ENCODE assay signal across 35 cellular contexts in the genomic region with DNA sequence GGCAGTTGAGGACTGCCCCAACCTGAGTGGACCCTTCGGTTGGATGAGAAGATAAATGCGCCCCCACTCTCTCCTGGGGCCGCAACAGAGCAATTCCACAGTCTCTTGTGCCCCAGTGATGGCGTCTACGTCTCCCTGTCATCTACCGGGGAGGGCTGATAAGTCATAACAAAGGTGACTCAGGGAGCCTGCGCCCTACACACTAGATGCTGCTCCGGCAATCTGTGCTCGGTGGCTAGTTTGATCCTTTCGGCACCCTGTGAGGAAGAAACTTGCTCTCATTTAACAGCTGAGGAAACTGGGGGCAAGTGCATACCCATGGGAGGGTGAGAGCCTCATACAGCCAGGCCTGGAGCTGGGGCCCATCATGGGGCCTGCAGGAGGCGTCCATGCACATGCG. TPM values are rescaled to one million over a fixed set of nuclear protein-coding genes. Genes with fewer than 3 reads are reported as not detected.
"Had no signal": no experiment of that assay in that cellular context is flagged by ENCODE, and none has a peak within 500 bp of the region (broad histone marks: within the 10 kb centered on the region; RNA-seq: fewer than 3 reads in every experiment).

No MANE protein-coding gene starts in this region.

- H3K9me3 ChIP-seq: MG63 had no signal

- H3K27ac Mint-ChIP-seq: activated CD4-positive, alpha-beta T cell treated with anti-CD3 and anti-CD28 coated beads, Interleukin-2, amount 10 ng/mL, durations not matched to agents 24 days and 14 days; activated CD8-positive, alpha-beta T cell treated with anti-CD3 and anti-CD28 coated beads for 36 hours; activated naive CD8-positive, alpha-beta T cell treated with anti-CD3 and anti-CD28 coated beads for 36 hours; activated T-cell treated with anti-CD3 and anti-CD28 coated beads, Interleukin-2, amount 50 U/mL, for 72 hours; activated T-helper 17 cell treated with anti-CD3 and anti-CD28 coated beads, Interleukin-2, amount 50 U/mL, for 72 hours had no signal

- H3K27ac ChIP-seq: brain microvascular endothelial cell had no signal

- H3K4me3 Mint-ChIP-seq: activated CD4-positive, alpha-beta T cell treated with anti-CD3 and anti-CD28 coated beads, Interleukin-2, amount 10 ng/mL, durations not matched to agents 24 days and 14 days; activated CD8-positive, alpha-beta T cell treated with anti-CD3 and anti-CD28 coated beads for 36 hours; activated naive CD8-positive, alpha-beta T cell treated with anti-CD3 and anti-CD28 coated beads for 36 hours; activated T-cell treated with anti-CD3 and anti-CD28 coated beads, Interleukin-2, amount 50 U/mL, for 72 hours; activated T-helper 17 cell treated with anti-CD3 and anti-CD28 coated beads, Interleukin-2, amount 50 U/mL, for 72 hours had no signal

- H3K27me3 ChIP-seq: brain microvascular endothelial cell, MG63 had no signal

- H3K36me3 Mint-ChIP-seq: activated naive CD8-positive, alpha-beta T cell treated with anti-CD3 and anti-CD28 coated beads for 36 hours had no signal

- H3K4me3 ChIP-seq: MG63 had no signal

- DNase-seq: activated CD4-positive, alpha-beta T cell treated with anti-CD3 and anti-CD28 coated beads, Interleukin-2, amount 10 ng/mL, durations not matched to agents 24 days and 14 days; activated CD4-positive, alpha-beta T cell treated with anti-CD3 and anti-CD28 coated beads, Interleukin-2, amount 50 U/mL, for 4 hours; activated CD8-positive, alpha-beta T cell treated with anti-CD3 and anti-CD28 coated beads for 36 hours; activated effector memory CD4-positive, alpha-beta T cell treated with anti-CD3 and anti-CD28 coated beads, Interleukin-2, amount 50 U/mL, for 16 hours; activated naive CD4-positive, alpha-beta T cell; activated naive CD4-positive, alpha-beta T cell treated with anti-CD3 and anti-CD28 coated beads, Interleukin-2, amount 50 U/mL, for 16 hours; activated naive CD8-positive, alpha-beta T cell treated with anti-CD3 and anti-CD28 coated beads for 36 hours; activated T-cell treated with anti-CD3 and anti-CD28 coated beads, Interleukin-2, amount 50 U/mL, for 1 hour; activated T-cell treated with anti-CD3 and anti-CD28 coated beads, Interleukin-2, amount 50 U/mL, for 72 hours; amniotic stem cell; aorta; brain microvascular endothelial cell; central memory CD4-positive, alpha-beta T cell; Kasumi-1; MG63; NCI-H1048; NCI-H1105 treated with DMSO at 0.1 percent for 48 hours; NCI-H1436; NCI-H1694 treated with DMSO at 0.1 percent for 48 hours; NCI-H2029; NCI-H345; NCI-H524 treated with DMSO at 0.1 percent for 48 hours; RPMI8226; SIG-M5; SW 1271; T-helper 1 cell; T-helper 2 cell; T1000 had no signal

- H3K27me3 Mint-ChIP-seq: activated CD4-positive, alpha-beta T cell treated with anti-CD3 and anti-CD28 coated beads, Interleukin-2, amount 10 ng/mL, durations not matched to agents 24 days and 14 days; activated CD8-positive, alpha-beta T cell treated with anti-CD3 and anti-CD28 coated beads for 36 hours; activated naive CD8-positive, alpha-beta T cell treated with anti-CD3 and anti-CD28 coated beads for 36 hours; activated T-helper 17 cell treated with anti-CD3 and anti-CD28 coated beads, Interleukin-2, amount 50 U/mL, for 72 hours had no signal

- H3K36me3 ChIP-seq: brain microvascular endothelial cell, MG63 had no signal

- ATAC-seq: activated CD8-positive, alpha-beta T cell treated with anti-CD3 and anti-CD28 coated beads for 36 hours; activated T-cell treated with anti-CD3 and anti-CD28 coated beads, Interleukin-2, amount 50 U/mL, for 72 hours; activated T-helper 17 cell treated with anti-CD3 and anti-CD28 coated beads, Interleukin-2, amount 50 U/mL, for 72 hours; Panc1; Right ventricle myocardium inferior; SK-N-SH treated with all-trans-retinoic acid at 6 μM for 48 hours had no signal

- H3K9me3 Mint-ChIP-seq: activated CD4-positive, alpha-beta T cell treated with anti-CD3 and anti-CD28 coated beads, Interleukin-2, amount 10 ng/mL, durations not matched to agents 24 days and 14 days; activated CD8-positive, alpha-beta T cell treated with anti-CD3 and anti-CD28 coated beads for 36 hours; activated naive CD8-positive, alpha-beta T cell treated with anti-CD3 and anti-CD28 coated beads for 36 hours; activated T-cell treated with anti-CD3 and anti-CD28 coated beads, Interleukin-2, amount 50 U/mL, for 72 hours; activated T-helper 17 cell treated with anti-CD3 and anti-CD28 coated beads, Interleukin-2, amount 50 U/mL, for 72 hours had no signal

RNA-seq across cellular contexts. Expression of gene GNAT1, which starts 50.4 kb away (rescaled TPM):
- total RNA-seq: activated CD4-positive, alpha-beta T cell treated with anti-CD3 and anti-CD28 coated beads, Interleukin-2, amount 10 ng/mL, durations not matched to agents 24 days and 14 days; activated CD8-positive, alpha-beta memory T cell treated with anti-CD3 and anti-CD28 coated beads for 36 hours; activated T-cell treated with anti-CD3 and anti-CD28 coated beads, Interleukin-2, amount 50 U/mL, for 72 hours; activated T-helper 17 cell treated with anti-CD3 and anti-CD28 coated beads, Interleukin-2, amount 50 U/mL, for 72 hours; aorta; NCI-H460; Right ventricle myocardium inferior; SK-MEL-5 had no signal
- polyA plus RNA-seq: aorta had no signal
